In the genomic region with DNA sequence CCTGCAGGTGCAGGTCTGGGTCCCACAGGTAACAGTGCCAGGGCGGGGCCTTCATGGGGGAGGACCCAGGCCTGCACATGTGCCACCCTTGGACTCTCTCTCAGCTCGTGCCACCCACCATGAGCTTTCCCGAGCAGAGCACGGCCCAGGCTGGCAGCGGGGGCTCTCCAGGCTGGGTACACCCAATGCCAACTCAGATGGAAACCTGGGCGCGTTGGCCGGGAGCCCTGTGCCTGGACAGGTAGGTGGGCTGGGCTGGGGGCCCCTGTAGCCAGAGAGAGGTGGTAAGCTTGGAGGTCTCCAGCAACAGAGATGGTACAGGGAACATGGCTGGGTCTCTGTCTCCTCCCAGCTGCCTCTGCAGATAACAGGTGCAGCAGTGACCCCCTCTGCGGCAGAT, we compare ENCODE assay signal across 36 cellular contexts.
"Had no signal": no experiment of that assay in that cellular context is flagged by ENCODE, and none has a peak within 500 bp of the region (broad histone marks: within the 10 kb centered on the region; RNA-seq: fewer than 3 reads in every experiment).

No MANE protein-coding gene starts in this region.

- H3K36me3 ChIP-seq: ascending aorta, cardiac muscle cell had no signal

- H3K27ac ChIP-seq: ascending aorta, cardiac muscle cell, VCaP had no signal

- H3K27me3 ChIP-seq: ascending aorta, cardiac muscle cell had no signal

- H3K4me1 Mint-ChIP-seq: activated B cell treated with CpG ODN at 0.5 μM for 24 hours; activated CD4-positive, alpha-beta memory T cell treated with anti-CD3 and anti-CD28 coated beads, Interleukin-2, amount 10 ng/mL, durations not matched to agents 7 days and 5 days; activated CD4-positive, alpha-beta T cell treated with anti-CD3 and anti-CD28 coated beads, Interleukin-2, amount 10 ng/mL, durations not matched to agents 24 days and 14 days; activated CD8-positive, alpha-beta memory T cell treated with anti-CD3 and anti-CD28 coated beads, Interleukin-2, amount 10 ng/mL, durations not matched to agents 7 days and 5 days; activated naive CD4-positive, alpha-beta T cell treated with anti-CD3 and anti-CD28 coated beads, Interleukin-2, amount 10 ng/mL, durations not matched to agents 7 days and 5 days; activated naive CD8-positive, alpha-beta T cell treated with anti-CD3 and anti-CD28 coated beads, Interleukin-2, amount 10 ng/mL, durations not matched to agents 7 days and 5 days; brain; central memory CD8-positive, alpha-beta T cell had no signal

- H3K4me1 ChIP-seq: ascending aorta had no signal

- H3K4me3 ChIP-seq: ascending aorta, cardiac muscle cell had no signal

- H3K36me3 Mint-ChIP-seq: activated CD8-positive, alpha-beta memory T cell treated with anti-CD3 and anti-CD28 coated beads, Interleukin-2, amount 10 ng/mL, durations not matched to agents 7 days and 5 days; activated naive CD4-positive, alpha-beta T cell treated with anti-CD3 and anti-CD28 coated beads, Interleukin-2, amount 10 ng/mL, durations not matched to agents 7 days and 5 days; activated naive CD4-positive, alpha-beta T cell treated with anti-CD3 and anti-CD28 coated beads, Interleukin-2, amount 50 U/mL, for 24 hours; activated naive CD8-positive, alpha-beta T cell; activated naive CD8-positive, alpha-beta T cell treated with anti-CD3 and anti-CD28 coated beads, Interleukin-2, amount 10 ng/mL, durations not matched to agents 7 days and 5 days; brain had no signal

- H3K9me3 Mint-ChIP-seq: activated B cell treated with CpG ODN at 0.5 μM for 24 hours; activated CD4-positive, alpha-beta memory T cell treated with anti-CD3 and anti-CD28 coated beads, Interleukin-2, amount 10 ng/mL, durations not matched to agents 7 days and 5 days; activated CD4-positive, alpha-beta T cell treated with anti-CD3 and anti-CD28 coated beads, Interleukin-2, amount 10 ng/mL, durations not matched to agents 24 days and 14 days; activated naive CD4-positive, alpha-beta T cell treated with anti-CD3 and anti-CD28 coated beads, Interleukin-2, amount 50 U/mL, for 24 hours; activated naive CD8-positive, alpha-beta T cell treated with anti-CD3 and anti-CD28 coated beads, Interleukin-2, amount 10 ng/mL, durations not matched to agents 7 days and 5 days; activated naive CD8-positive, alpha-beta T cell treated with anti-CD3 and anti-CD28 coated beads, Interleukin-2, amount 50 U/mL, for 24 hours; activated T-cell treated with anti-CD3 and anti-CD28 coated beads, Interleukin-2, amount 50 U/mL, for 24 hours; activated T-helper 2 cell treated with anti-CD3 and anti-CD28 coated beads, Interferon-gamma antibody, Interleukin-2, Interleukin-4, amounts not matched to agents 10 μg/mL and 5 μg/mL and 100 μg/mL, durations not matched to agents 14 hours and 24 hours and 36 hours; brain; central memory CD8-positive, alpha-beta T cell; T-helper 1 cell treated with Interleukin-12 subunit alpha and Interleukin-12 subunit beta and Interleukin-4 antibody, amounts not matched to agents 30 μg/mL and 1 μg/mL, for 36 hours; T-helper 2 cell treated with Interferon-gamma antibody and Interleukin-4, amounts not matched to agents 5 μg/mL and 100 μg/mL, for 36 hours had no signal

- H3K27me3 Mint-ChIP-seq: activated CD4-positive, alpha-beta memory T cell treated with anti-CD3 and anti-CD28 coated beads, Interleukin-2, amount 10 ng/mL, durations not matched to agents 7 days and 5 days; activated CD4-positive, alpha-beta T cell treated with anti-CD3 and anti-CD28 coated beads, Interleukin-2, amount 10 ng/mL, durations not matched to agents 24 days and 14 days; activated CD8-positive, alpha-beta memory T cell treated with anti-CD3 and anti-CD28 coated beads, Interleukin-2, amount 10 ng/mL, durations not matched to agents 7 days and 5 days; activated naive CD4-positive, alpha-beta T cell treated with anti-CD3 and anti-CD28 coated beads, Interleukin-2, amount 10 ng/mL, durations not matched to agents 7 days and 5 days; activated naive CD4-positive, alpha-beta T cell treated with anti-CD3 and anti-CD28 coated beads, Interleukin-2, amount 50 U/mL, for 24 hours; activated naive CD8-positive, alpha-beta T cell; activated naive CD8-positive, alpha-beta T cell treated with anti-CD3 and anti-CD28 coated beads, Interleukin-2, amount 50 U/mL, for 24 hours; activated T-cell treated with anti-CD3 and anti-CD28 coated beads, Interleukin-2, amount 50 U/mL, for 24 hours; central memory CD8-positive, alpha-beta T cell had no signal

- ATAC-seq: activated CD8-positive, alpha-beta memory T cell treated with anti-CD3 and anti-CD28 coated beads, Interleukin-2, amount 10 ng/mL, durations not matched to agents 7 days and 5 days; activated CD8-positive, alpha-beta T cell treated with anti-CD3 and anti-CD28 coated beads, Interleukin-2, amount 10 ng/mL, durations not matched to agents 7 days and 5 days; activated naive CD8-positive, alpha-beta T cell treated with anti-CD3 and anti-CD28 coated beads, Interleukin-2, amount 50 U/mL, for 24 hours had no signal

- H3K4me3 Mint-ChIP-seq: activated B cell treated with CpG ODN at 0.5 μM for 24 hours; activated CD4-positive, alpha-beta memory T cell treated with anti-CD3 and anti-CD28 coated beads, Interleukin-2, amount 10 ng/mL, durations not matched to agents 7 days and 5 days; activated CD4-positive, alpha-beta T cell treated with anti-CD3 and anti-CD28 coated beads, Interleukin-2, amount 10 ng/mL, durations not matched to agents 24 days and 14 days; activated CD8-positive, alpha-beta memory T cell treated with anti-CD3 and anti-CD28 coated beads, Interleukin-2, amount 10 ng/mL, durations not matched to agents 7 days and 5 days; activated CD8-positive, alpha-beta T cell treated with anti-CD3 and anti-CD28 coated beads, Interleukin-2, amount 10 ng/mL, durations not matched to agents 7 days and 5 days; activated naive CD4-positive, alpha-beta T cell treated with anti-CD3 and anti-CD28 coated beads, Interleukin-2, amount 10 ng/mL, durations not matched to agents 7 days and 5 days; activated naive CD4-positive, alpha-beta T cell treated with anti-CD3 and anti-CD28 coated beads, Interleukin-2, amount 50 U/mL, for 24 hours; activated naive CD8-positive, alpha-beta T cell; activated naive CD8-positive, alpha-beta T cell treated with anti-CD3 and anti-CD28 coated beads, Interleukin-2, amount 10 ng/mL, durations not matched to agents 7 days and 5 days; activated naive CD8-positive, alpha-beta T cell treated with anti-CD3 and anti-CD28 coated beads, Interleukin-2, amount 50 U/mL, for 24 hours; activated T-cell treated with anti-CD3 and anti-CD28 coated beads, Interleukin-2, amount 50 U/mL, for 24 hours; brain; central memory CD8-positive, alpha-beta T cell; T-helper 1 cell treated with Interleukin-12 subunit alpha and Interleukin-12 subunit beta and Interleukin-4 antibody, amounts not matched to agents 30 μg/mL and 1 μg/mL, for 36 hours; T-helper 2 cell treated with Interferon-gamma antibody and Interleukin-4, amounts not matched to agents 5 μg/mL and 100 μg/mL, for 36 hours had no signal

- H3K27ac Mint-ChIP-seq: activated B cell treated with CpG ODN at 0.5 μM for 24 hours; activated CD4-positive, alpha-beta memory T cell treated with anti-CD3 and anti-CD28 coated beads, Interleukin-2, amount 10 ng/mL, durations not matched to agents 7 days and 5 days; activated CD4-positive, alpha-beta T cell treated with anti-CD3 and anti-CD28 coated beads, Interleukin-2, amount 10 ng/mL, durations not matched to agents 24 days and 14 days; activated CD8-positive, alpha-beta memory T cell treated with anti-CD3 and anti-CD28 coated beads, Interleukin-2, amount 10 ng/mL, durations not matched to agents 7 days and 5 days; activated CD8-positive, alpha-beta T cell treated with anti-CD3 and anti-CD28 coated beads, Interleukin-2, amount 10 ng/mL, durations not matched to agents 7 days and 5 days; activated naive CD4-positive, alpha-beta T cell treated with anti-CD3 and anti-CD28 coated beads, Interleukin-2, amount 10 ng/mL, durations not matched to agents 7 days and 5 days; activated naive CD4-positive, alpha-beta T cell treated with anti-CD3 and anti-CD28 coated beads, Interleukin-2, amount 50 U/mL, for 24 hours; activated naive CD8-positive, alpha-beta T cell; activated naive CD8-positive, alpha-beta T cell treated with anti-CD3 and anti-CD28 coated beads, Interleukin-2, amount 10 ng/mL, durations not matched to agents 7 days and 5 days; activated naive CD8-positive, alpha-beta T cell treated with anti-CD3 and anti-CD28 coated beads, Interleukin-2, amount 50 U/mL, for 24 hours; activated T-cell treated with anti-CD3 and anti-CD28 coated beads, Interleukin-2, amount 50 U/mL, for 24 hours; activated T-helper 2 cell treated with anti-CD3 and anti-CD28 coated beads, Interferon-gamma antibody, Interleukin-2, Interleukin-4, amounts not matched to agents 10 μg/mL and 5 μg/mL and 100 μg/mL, durations not matched to agents 14 hours and 24 hours and 36 hours; brain; T-helper 1 cell treated with Interleukin-12 subunit alpha and Interleukin-12 subunit beta and Interleukin-4 antibody, amounts not matched to agents 30 μg/mL and 1 μg/mL, for 36 hours; T-helper 2 cell treated with Interferon-gamma antibody and Interleukin-4, amounts not matched to agents 5 μg/mL and 100 μg/mL, for 36 hours had no signal

- DNase-seq: activated B cell treated with CpG ODN at 0.5 μM for 24 hours; activated CD4-positive, alpha-beta memory T cell treated with anti-CD3 and anti-CD28 coated beads, Interleukin-2, amount 10 ng/mL, durations not matched to agents 7 days and 5 days; activated CD4-positive, alpha-beta T cell treated with anti-CD3 and anti-CD28 coated beads for 4 hours; activated CD4-positive, alpha-beta T cell treated with anti-CD3 and anti-CD28 coated beads, Interleukin-2, amount 10 ng/mL, durations not matched to agents 24 days and 14 days; activated CD4-positive, alpha-beta T cell treated with anti-CD3 and anti-CD28 coated beads, Interleukin-2, amount 50 U/mL, for 1 hour; activated CD4-positive, alpha-beta T cell treated with anti-CD3 and anti-CD28 coated beads, Interleukin-2, amount 50 U/mL, for 4 hours; activated CD4-positive, CD25-positive, alpha-beta regulatory T cell treated with anti-CD3 and anti-CD28 coated beads, Interleukin-2, amount 50 U/mL, for 72 hours; activated CD8-positive, alpha-beta memory T cell treated with anti-CD3 and anti-CD28 coated beads for 24 hours; activated CD8-positive, alpha-beta memory T cell treated with anti-CD3 and anti-CD28 coated beads, Interleukin-2, amount 10 ng/mL, durations not matched to agents 7 days and 5 days; activated CD8-positive, alpha-beta memory T cell treated with anti-CD3 and anti-CD28 coated beads, Interleukin-2, amount 50 U/mL, for 48 hours; activated CD8-positive, alpha-beta T cell treated with anti-CD3 and anti-CD28 coated beads, Interleukin-2, amount 10 ng/mL, durations not matched to agents 7 days and 5 days; activated effector memory CD4-positive, alpha-beta T cell treated with Interleukin-2 at 50 U/mL for 16 hours; activated gamma-delta T cell; activated naive CD4-positive, alpha-beta T cell treated with anti-CD3 and anti-CD28 coated beads, Interleukin-2, amount 10 ng/mL, durations not matched to agents 7 days and 5 days; activated naive CD4-positive, alpha-beta T cell treated with Interleukin-2 at 50 U/mL for 16 hours; activated naive CD8-positive, alpha-beta T cell treated with anti-CD3 and anti-CD28 coated beads, Interleukin-2, amount 10 ng/mL, durations not matched to agents 7 days and 5 days; activated naive CD8-positive, alpha-beta T cell treated with anti-CD3 and anti-CD28 coated beads, Interleukin-2, amount 50 U/mL, for 24 hours; activated T-cell treated with anti-CD3 and anti-CD28 coated beads, Interleukin-2, amount 50 U/mL, for 24 hours; activated T-cell treated with anti-CD3 and anti-CD28 coated beads, Interleukin-2, amount 50 U/mL, for 48 hours; amygdala; anterior cingulate cortex; caudate nucleus; SW 1271; T-helper 1 cell; T-helper 2 cell; T-helper 9 cell had no signal

- H3K9me3 ChIP-seq: ascending aorta had no signal
